Comparison of ENCODE assay signal across 8 cellular contexts in genomic region chr5:173017087-173017486, GRCh38. TPM values are rescaled to one million over a fixed set of nuclear protein-coding genes. Genes with fewer than 3 reads are reported as not detected.
DNase-seq lines count a peak whose midpoint lies in the region; ATAC-seq, FAIRE-seq and TF ChIP-seq lines count a peak whose summit lies in the region.
"Not testable (repeated sequence)": the region's sequence is repeated elsewhere in the genome, so short reads cannot be mapped to it uniquely, and the experiment has no call there.

No MANE protein-coding gene starts in this region.

- intact Hi-C loops in breast epithelium (cut with DNase I; ENCODE audit: low total_unique reads); lower lobe of right lung (cut with DNase I); pancreas (cut with DNase I); stomach (cut with DNase I; ENCODE audit: low total_unique reads): not testable (repeated sequence)

- peak overlapping the region in 1 of 4 donors; percentile 1 for H3K4me3 Mint-ChIP-seq in IgD-negative memory B cell
- H3K4me3 Mint-ChIP-seq in activated T-cell treated with anti-CD3 and anti-CD28 coated beads, Interleukin-2, amount 50 U/mL, for 72 hours: peak overlapping the region in 1 of 2 donors; percentile 45

- H3K27me3 ChIP-seq in ACC112 (ENCODE audit: insufficient read depth, low read length); breast epithelium; gastroesophageal sphincter; lower lobe of right lung (ENCODE audit: low read depth); pancreas; stomach: not testable (repeated sequence)

- not testable (repeated sequence) for H3K4me3 ChIP-seq in ACC112 (ENCODE audit: low read depth, low read length); breast epithelium; gastroesophageal sphincter; lower lobe of right lung; pancreas; stomach

- TF ChIP-seq POLR2A in breast epithelium (IDR thresholded peaks at IDR 0.05); gastroesophageal sphincter (IDR thresholded peaks at IDR 0.05); stomach (IDR thresholded peaks at IDR 0.05): not testable (repeated sequence)

- H3K4me1 ChIP-seq in ACC112 (ENCODE audit: control insufficient read depth, insufficient read depth, low read length, unreplicated experiment): peaks cover 25% of the 10 kb centered on the region
- peaks cover 10 to 13% of the 10 kb centered on the region in 2 donors for H3K4me1 ChIP-seq in breast epithelium
- peaks cover 5 to 63% (median 12%) of the 10 kb centered on the region in 3 donors for H3K4me1 ChIP-seq in gastroesophageal sphincter
- H3K4me1 ChIP-seq in lower lobe of right lung: peaks cover 64% of the 10 kb centered on the region
- H3K4me1 ChIP-seq in pancreas: peaks cover 6 to 18% (median 16%) of the 10 kb centered on the region in 3 donors
- H3K4me1 ChIP-seq in stomach: peaks cover 30 to 78% (median 52%) of the 10 kb centered on the region in 4 donors

- not testable (repeated sequence) for TF ChIP-seq EP300 in gastroesophageal sphincter (IDR thresholded peaks at IDR 0.05); stomach (IDR thresholded peaks at IDR 0.05)

- not testable (repeated sequence) for H3K9me3 Mint-ChIP-seq in IgD-negative memory B cell; activated T-cell treated with anti-CD3 and anti-CD28 coated beads, Interleukin-2, amount 50 U/mL, for 72 hours

- not testable (repeated sequence) for H3K36me3 ChIP-seq in ACC112 (ENCODE audit: insufficient read depth, low read length); breast epithelium; pancreas
- H3K36me3 ChIP-seq in gastroesophageal sphincter (peaks cover 0 to 15% of the 10 kb centered on the region in 2 donors), lower lobe of right lung (peaks cover 24% of the 10 kb centered on the region), stomach (peaks cover 16 to 22% (median 20%) of the 10 kb centered on the region in 4 donors)

- not testable (repeated sequence) for TF ChIP-seq CTCF in breast epithelium (IDR thresholded peaks at IDR 0.05); gastroesophageal sphincter (IDR thresholded peaks at IDR 0.05); lower lobe of right lung (IDR thresholded peaks at IDR 0.05); pancreas (IDR thresholded peaks at IDR 0.05); stomach (IDR thresholded peaks at IDR 0.05)

- FAIRE-seq in pancreas (lab: Jason Lieb, UNC): not testable (repeated sequence)

- not testable (repeated sequence) for DNase-seq in activated T-cell treated with anti-CD3 and anti-CD28 coated beads, Interleukin-2, amount 50 U/mL, for 72 hours; breast epithelium (ENCODE audit: low spot score in 2 of 2); lower lobe of right lung; pancreas; stomach

- H3K27ac ChIP-seq in ACC112 (ENCODE audit: low read depth, low read length) (peak overlapping the region; percentile 65), breast epithelium (peak overlapping the region; percentile 82 to 95), gastroesophageal sphincter (peak overlapping the region; percentile 59 to 82 (median 80)), lower lobe of right lung (peak overlapping the region; percentile 70), pancreas (peak overlapping the region in 3 of 4 donors; percentile 25 to 81 (median 61)), stomach (peak overlapping the region; percentile 30 to 85 (median 74))

- H3K36me3 Mint-ChIP-seq in IgD-negative memory B cell; activated T-cell treated with anti-CD3 and anti-CD28 coated beads, Interleukin-2, amount 50 U/mL, for 72 hours (ENCODE audit: insufficient read depth in 2 of 2): not testable (repeated sequence)

- peaks cover 49% of the 10 kb centered on the region for H3K79me2 ChIP-seq in ACC112 (ENCODE audit: control insufficient read depth, insufficient read depth, low read length, unreplicated experiment)

- H2AFZ ChIP-seq in ACC112 (ENCODE audit: low read length, unreplicated experiment): not testable (repeated sequence)

- not testable (repeated sequence) for ATAC-seq in activated T-cell treated with anti-CD3 and anti-CD28 coated beads, Interleukin-2, amount 50 U/mL, for 72 hours (replicated peaks in 1 of 2); gastroesophageal sphincter; lower lobe of right lung
- ATAC-seq in pancreas: peak in 1 of 4 donors; percentile 22

- not testable (repeated sequence) for H3K27me3 Mint-ChIP-seq in IgD-negative memory B cell; activated T-cell treated with anti-CD3 and anti-CD28 coated beads, Interleukin-2, amount 50 U/mL, for 72 hours (ENCODE audit: low read depth)

- 92 to 93% methylated on average over 3 to 13 of the region's 15 CpGs for WGBS in gastroesophageal sphincter (ENCODE audit: low coverage in 1 of 2), 2 donors
- WGBS in pancreas, 2 donors: 93 to 96% methylated on average over 15 of the region's 15 CpGs
- WGBS in stomach, 5 donors: 90 to 99% (median 93%) methylated on average over 15 of the region's 15 CpGs

- H3K9me3 ChIP-seq in breast epithelium, gastroesophageal sphincter, lower lobe of right lung, pancreas, stomach: not testable (repeated sequence)

- peak overlapping the region in 2 of 3 donors; percentile 37 to 92 for H3K27ac Mint-ChIP-seq in IgD-negative memory B cell
- H3K27ac Mint-ChIP-seq in activated T-cell treated with anti-CD3 and anti-CD28 coated beads, Interleukin-2, amount 50 U/mL, for 72 hours: peak overlapping the region; percentile 86

- peaks cover 11 to 33% (median 23%) of the 10 kb centered on the region in 3 donors for H3K4me1 Mint-ChIP-seq in IgD-negative memory B cell
- peaks cover 62% of the 10 kb centered on the region for H3K4me1 Mint-ChIP-seq in activated T-cell treated with anti-CD3 and anti-CD28 coated beads, Interleukin-2, amount 50 U/mL, for 72 hours (ENCODE audit: low read depth)

RNA-seq across cellular contexts. Expression of gene ATP6V0E1, which starts 33.5 kb away (rescaled TPM):
- polyA plus RNA-seq in IgD-negative memory B cell (427 TPM), pancreas (100 to 1,000 TPM; 115 to 162 TPM), stomach (100 to 1,000 TPM; 158 to 328 (median 246) TPM)
- total RNA-seq in activated T-cell treated with anti-CD3 and anti-CD28 coated beads, Interleukin-2, amount 50 U/mL, for 72 hours: 100 to 1,000 TPM; 105 to 117 TPM
- total RNA-seq in breast epithelium (100 to 1,000 TPM; 173 to 219 (median 185) TPM), gastroesophageal sphincter (100 to 1,000 TPM in 3 of 4 donors, 10 to 100 TPM in 1; 94.0 to 163 (median 124) TPM), lower lobe of right lung (285 TPM), pancreas (100 to 1,000 TPM in 1 of 6 donors, 10 to 100 TPM in 5; 60.3 to 135 (median 78.0) TPM), stomach (100 to 1,000 TPM in 4 of 5 donors, 10 to 100 TPM in 1; 18.0 to 134 (median 127) TPM)

RNA-seq across cellular contexts. Expression of gene CREBRF, which starts 39.1 kb away (rescaled TPM):
- 53.6 TPM for polyA plus RNA-seq in IgD-negative memory B cell
- 10 to 100 TPM; 33.1 to 35.8 TPM for total RNA-seq in activated T-cell treated with anti-CD3 and anti-CD28 coated beads, Interleukin-2, amount 50 U/mL, for 72 hours
- total RNA-seq in breast epithelium: 10 to 100 TPM; 51.1 to 77.1 (median 63.8) TPM
- 10 to 100 TPM; 44.2 to 72.7 (median 64.0) TPM for total RNA-seq in gastroesophageal sphincter
- total RNA-seq in lower lobe of right lung: 50.2 TPM
- 10 to 100 TPM in 5 of 6 donors, 1 to 10 TPM in 1; 8.9 to 21.4 (median 11.5) TPM for total RNA-seq in pancreas
- polyA plus RNA-seq in pancreas: 1 to 10 TPM; 3.6 to 4.2 TPM
- total RNA-seq in stomach: 10 to 100 TPM in 4 of 5 donors, 1 to 10 TPM in 1; 9.4 to 42.3 (median 33.0) TPM
- polyA plus RNA-seq in stomach: 1 to 10 TPM; 3.2 to 4.1 (median 4.0) TPM

RNA-seq across cellular contexts. Expression of gene RPL26L1, which starts 57.9 kb away (rescaled TPM):
- polyA plus RNA-seq in IgD-negative memory B cell: 27.9 TPM
- 10 to 100 TPM; 33.6 to 34.6 TPM for total RNA-seq in activated T-cell treated with anti-CD3 and anti-CD28 coated beads, Interleukin-2, amount 50 U/mL, for 72 hours
- 10 to 100 TPM; 21.4 to 34.1 (median 22.0) TPM for total RNA-seq in breast epithelium
- 10 to 100 TPM; 14.7 to 34.9 (median 22.5) TPM for total RNA-seq in gastroesophageal sphincter
- total RNA-seq in lower lobe of right lung: 16.6 TPM
- 10 to 100 TPM in 3 of 6 donors, 1 to 10 TPM in 3; 6.2 to 13.7 (median 10.1) TPM for total RNA-seq in pancreas
- polyA plus RNA-seq in pancreas: 10 to 100 TPM; 19.3 to 29.5 TPM
- total RNA-seq in stomach: 10 to 100 TPM in 4 of 5 donors, 1 to 10 TPM in 1; 7.0 to 51.6 (median 21.9) TPM
- polyA plus RNA-seq in stomach: 10 to 100 TPM; 39.9 to 62.1 (median 60.8) TPM
